In genomic region chr22:47419239-47419638, GRCh38 we compare ENCODE assay signal across 24 cellular contexts.
"Had no signal": no experiment of that assay in that cellular context is flagged by ENCODE, and none has a peak within 500 bp of the region (broad histone marks: within the 10 kb centered on the region; RNA-seq: fewer than 3 reads in every experiment).

No MANE protein-coding gene starts in this region.

- H3K4me1 ChIP-seq: esophagus muscularis mucosa, left ventricle myocardium inferior, parathyroid adenoma, thyroid gland had no signal

- H3K4me3 ChIP-seq: coronary artery, esophagus muscularis mucosa, hepatocyte, left ventricle myocardium inferior, thyroid gland had no signal

- ATAC-seq: activated T-cell treated with anti-CD3 and anti-CD28 coated beads, Interleukin-2, amount 50 U/mL, for 4 hours; right cardiac atrium had no signal

- H3K9ac ChIP-seq: parathyroid adenoma had no signal

- H3K36me3 Mint-ChIP-seq: activated naive CD8-positive, alpha-beta T cell treated with anti-CD3 and anti-CD28 coated beads, Interleukin-2, amount 10 ng/mL, durations not matched to agents 7 days and 5 days had no signal

- H3K79me2 ChIP-seq: hepatocyte, parathyroid adenoma had no signal

- H2AFZ ChIP-seq: hepatocyte, parathyroid adenoma had no signal

- DNase-seq: activated CD8-positive, alpha-beta memory T cell treated with anti-CD3 and anti-CD28 coated beads for 24 hours; activated CD8-positive, alpha-beta memory T cell treated with anti-CD3 and anti-CD28 coated beads, Interleukin-2, amount 50 U/mL, for 48 hours; activated naive CD4-positive, alpha-beta T cell treated with anti-CD3 and anti-CD28 coated beads for 36 hours; activated naive CD8-positive, alpha-beta T cell treated with anti-CD3 and anti-CD28 coated beads, Interleukin-2, amount 10 ng/mL, durations not matched to agents 7 days and 5 days; activated T-cell treated with anti-CD3 and anti-CD28 coated beads, Interleukin-2, amount 50 U/mL, for 4 hours; amygdala; cerebellar nuclear complex; glutamatergic neuron; kidney glomerular epithelial cell; left ventricle myocardium inferior; mammary epithelial cell; right cardiac atrium; stimulated activated CD4-positive, alpha-beta T cell treated with anti-CD3 and anti-CD28 coated beads, Interleukin-12 subunit alpha, Interleukin-12 subunit beta, amount 100 ng/mL, for 4 hours; substantia nigra; thyroid gland had no signal

- FAIRE-seq: frontal cortex had no signal

- H3K9me3 Mint-ChIP-seq: activated naive CD8-positive, alpha-beta T cell treated with anti-CD3 and anti-CD28 coated beads, Interleukin-2, amount 10 ng/mL, durations not matched to agents 7 days and 5 days; activated T-helper 2 cell treated with anti-CD3 and anti-CD28 coated beads, Interferon-gamma antibody, Interleukin-2, Interleukin-4, amounts not matched to agents 10 μg/mL and 5 μg/mL and 100 μg/mL, durations not matched to agents 14 hours and 24 hours and 36 hours had no signal

- H3K4me3 Mint-ChIP-seq: activated naive CD4-positive, alpha-beta T cell treated with anti-CD3 and anti-CD28 coated beads for 36 hours; activated naive CD8-positive, alpha-beta T cell treated with anti-CD3 and anti-CD28 coated beads, Interleukin-2, amount 10 ng/mL, durations not matched to agents 7 days and 5 days; activated T-cell treated with anti-CD3 and anti-CD28 coated beads, Interleukin-2, amount 50 U/mL, for 4 hours; nephron; stimulated activated naive CD8-positive, alpha-beta T cell treated with anti-CD3 and anti-CD28 coated beads, Interleukin-15, Interleukin-2, amounts not matched to agents 100 ng/mL and 50 ng/mL, for 24 hours had no signal

- H3K4me1 Mint-ChIP-seq: activated naive CD8-positive, alpha-beta T cell treated with anti-CD3 and anti-CD28 coated beads, Interleukin-2, amount 10 ng/mL, durations not matched to agents 7 days and 5 days; nephron had no signal

- H3K27me3 ChIP-seq: hepatocyte, thyroid gland had no signal

- H3K36me3 ChIP-seq: esophagus muscularis mucosa, left ventricle myocardium inferior, thyroid gland had no signal

- H3K27ac Mint-ChIP-seq: activated naive CD4-positive, alpha-beta T cell treated with anti-CD3 and anti-CD28 coated beads for 36 hours; activated naive CD8-positive, alpha-beta T cell treated with anti-CD3 and anti-CD28 coated beads, Interleukin-2, amount 10 ng/mL, durations not matched to agents 7 days and 5 days; activated T-helper 2 cell treated with anti-CD3 and anti-CD28 coated beads, Interferon-gamma antibody, Interleukin-2, Interleukin-4, amounts not matched to agents 10 μg/mL and 5 μg/mL and 100 μg/mL, durations not matched to agents 14 hours and 24 hours and 36 hours; nephron; stimulated activated naive CD8-positive, alpha-beta T cell treated with anti-CD3 and anti-CD28 coated beads, Interleukin-15, Interleukin-2, amounts not matched to agents 100 ng/mL and 50 ng/mL, for 24 hours had no signal

- H3K9me3 ChIP-seq: esophagus muscularis mucosa, thyroid gland had no signal

- H3K27ac ChIP-seq: coronary artery, esophagus muscularis mucosa, hepatocyte, left ventricle myocardium inferior, parathyroid adenoma, thyroid gland, VCaP had no signal

- H3K4me2 ChIP-seq: hepatocyte had no signal
